ENCODE assay signal across 8 cellular contexts in genomic region chr1:16888806-16889178, GRCh38. TPM values are rescaled to one million over a fixed set of nuclear protein-coding genes. Genes with fewer than 3 reads are reported as not detected.
DNase-seq lines count a peak whose midpoint lies in the region; ATAC-seq and TF ChIP-seq lines count a peak whose summit lies in the region.

No MANE protein-coding gene starts in this region.

- TF ChIP-seq CTCF in AG10803 (conservative IDR thresholded peaks at IDR 0.05; ENCODE audit: low read length): no peak
- TF ChIP-seq CTCF in KMS-11 (conservative IDR thresholded peaks at IDR 0.05; ENCODE audit: low read depth, low read length): no peak

- no peaks in the 10 kb centered on the region; the same call in 1 of the 2 replicates for H3K27me3 ChIP-seq in KMS-11 (ENCODE audit: insufficient read depth, low read depth)

- H3K9me3 Mint-ChIP-seq in effector memory CD8-positive, alpha-beta T cell: no peaks in the 10 kb centered on the region

- peak overlapping the region; percentile 44; the same call in 1 of the 2 replicates for H3K9ac ChIP-seq in KMS-11

- peak overlapping the region; percentile 49; the same call in 1 of the 2 replicates for H2AFZ ChIP-seq in KMS-11 (ENCODE audit: low read depth)

- DNase-seq in AG10803 (ENCODE audit: low read depth): peak; percentile 5
- no peak for DNase-seq in effector memory CD8-positive, alpha-beta T cell
- DNase-seq in myocyte (ENCODE audit: low read depth): peak; percentile 0
- no peak for DNase-seq in dedifferentiated amniotic fluid mesenchymal stem cell (ENCODE audit: extremely low spot score)

- peak overlapping the region; percentile 67 for H3K4me3 ChIP-seq in AG10803 (ENCODE audit: low read length)
- H3K4me3 ChIP-seq in KMS-11 (IDR thresholded peaks at IDR 0.05; ENCODE audit: insufficient read depth, low read depth, low read length): no peak overlapping the region

- H3K36me3 Mint-ChIP-seq in effector memory CD8-positive, alpha-beta T cell (ENCODE audit: insufficient read depth): peaks cover 11% of the 10 kb centered on the region

- H3K4me1 Mint-ChIP-seq in effector memory CD8-positive, alpha-beta T cell (ENCODE audit: low read depth in 2 of 2): peaks cover 8 to 9% of the 10 kb centered on the region in 2 donors

- no peaks in the 10 kb centered on the region for H3K79me2 ChIP-seq in KMS-11 (ENCODE audit: insufficient read depth, low read depth)

- peak; percentile 17 for ATAC-seq in effector memory CD8-positive, alpha-beta T cell (replicated peaks)
- ATAC-seq in GM18498 (IDR thresholded peaks at IDR 0.05; ENCODE audit: unreplicated experiment): no peak
- ATAC-seq in HG02588 (IDR thresholded peaks at IDR 0.05; ENCODE audit: unreplicated experiment): no peak
- no peak for ATAC-seq in GM19455 (IDR thresholded peaks at IDR 0.05; ENCODE audit: unreplicated experiment)

- H3K27me3 Mint-ChIP-seq in effector memory CD8-positive, alpha-beta T cell: peaks cover 0 to 37% of the 10 kb centered on the region in 2 donors

- no peak overlapping the region; the same call in 1 of the 2 replicates for H3K27ac ChIP-seq in KMS-11

- H3K36me3 ChIP-seq in KMS-11 (ENCODE audit: insufficient read depth): no peaks in the 10 kb centered on the region

- H4K20me1 ChIP-seq in KMS-11 (ENCODE audit: insufficient read depth): no peaks in the 10 kb centered on the region

- H3K4me3 Mint-ChIP-seq in effector memory CD8-positive, alpha-beta T cell: peak overlapping the region; percentile 89 to 90

- H3K4me1 ChIP-seq in KMS-11 (ENCODE audit: low read depth, poor library complexity, severe bottlenecking): no peaks in the 10 kb centered on the region

- no peak overlapping the region; the same call in 1 of the 2 replicates for H3K4me2 ChIP-seq in KMS-11

- peak overlapping the region; percentile 91 to 92 for H3K27ac Mint-ChIP-seq in effector memory CD8-positive, alpha-beta T cell

RNA-seq across cellular contexts. Expression of gene RNU1-2, which starts 7.0 kb away (rescaled TPM):
- not detected in 2 replicates for total RNA-seq in myocyte
- polyA plus RNA-seq in myocyte (2012): 10.5 TPM

RNA-seq across cellular contexts. Expression of gene CROCC, which starts 32.9 kb away (rescaled TPM):
- total RNA-seq in myocyte: 10.6 and 11.8 TPM in 2 replicates
- polyA plus RNA-seq in myocyte (2012): 13.3 TPM

Comparison
In these comparisons a context has a peak if more than half of its experiments do, and no peak if none do; other contexts are left out.
1. DNase-seq: peak in AG10803 (single experiment) and myocyte (single experiment); none in effector memory CD8-positive, alpha-beta T cell (0 of 3) and dedifferentiated amniotic fluid mesenchymal stem cell (single experiment).